Comparison of ENCODE assay signal across 1 cellular context in the genomic region with DNA sequence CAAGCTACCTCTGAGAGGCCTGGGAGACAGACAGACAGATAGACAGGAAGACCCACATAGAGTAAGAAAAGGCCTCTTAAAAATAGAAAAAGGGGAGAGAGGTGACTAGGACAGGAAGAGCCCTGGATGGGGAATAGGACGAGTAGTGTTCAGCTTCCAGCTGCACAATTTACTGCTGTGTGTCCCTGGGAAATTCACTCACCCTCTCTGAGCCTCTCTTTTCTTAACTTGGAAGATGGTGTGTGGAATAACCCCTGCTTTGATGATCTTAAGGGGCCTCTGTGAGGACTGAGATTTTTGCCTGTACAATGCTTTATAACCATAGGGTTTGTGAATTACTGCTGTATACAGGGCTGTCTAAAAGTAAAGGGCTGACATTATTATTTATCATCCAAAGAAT.
TF ChIP-seq lines count a peak whose summit lies in the region.

No MANE protein-coding gene starts in this region.

TF ChIP-seq in A549, 52 proteins besides CTCF, POLR2A, EP300 and RAD21:
- TF ChIP-seq ZFP36 (IDR thresholded peaks at IDR 0.05; ENCODE audit: borderline replicate concordance, partially characterized antibody) (peak; percentile 66), NPAS2 (CRISPR knock-in tag; IDR thresholded peaks at IDR 0.05; ENCODE audit: borderline replicate concordance) (no peak)
TF ChIP-seq in A549: peak in this region for 1.
